8 cellular contexts compared by ENCODE assay signal in genomic region chr2:27078267-27079194, GRCh38. TPM values are rescaled to one million over a fixed set of nuclear protein-coding genes. Genes with fewer than 3 reads are reported as not detected.
DNase-seq lines count a peak whose midpoint lies in the region; ATAC-seq and TF ChIP-seq lines count a peak whose summit lies in the region.

Gene EMILIN1, plus strand, starts transcription at chr2:27078615. Its CDS starts 451 bp downstream, at chr2:27079066.

- no peaks in the 10 kb centered on the region for H3K9me3 ChIP-seq in lung (ENCODE audit: control insufficient read depth in 2 of 2, insufficient read depth in 1 of 2, low read length in 1 of 2)
- H3K9me3 ChIP-seq in thoracic aorta = no peaks in the 10 kb centered on the region

- H3K4me1 ChIP-seq in lung (ENCODE audit: control insufficient read depth in 2 of 2, insufficient read depth in 2 of 2, low read length in 2 of 2) = peaks cover 0 to 22% of the 10 kb centered on the region in 2 donors
- peaks cover 40 to 74% of the 10 kb centered on the region in 2 donors for H3K4me1 ChIP-seq in thoracic aorta (ENCODE audit: control insufficient read depth in 1 of 2, low read depth in 2 of 2)

- TF ChIP-seq CTCF in lung (IDR thresholded peaks at IDR 0.05; ENCODE audit: control extremely low read depth, extremely low read depth) (no peak), thoracic aorta (IDR thresholded peaks at IDR 0.05) (no peak)

- ATAC-seq in lung (ENCODE audit: insufficient read depth, low FRiP score) (no peak), thoracic aorta (ENCODE audit: insufficient number of reproducible peaks, low FRiP score, low read depth) (peak; percentile 76), HG03342 (IDR thresholded peaks at IDR 0.05; ENCODE audit: unreplicated experiment) (no peak)

- 37 to 45% methylated on average over 32 to 41 of the region's 41 CpGs for WGBS in lung, 2 donors

- H3K27ac ChIP-seq in lung (ENCODE audit: low read depth in 1 of 2, low read length in 1 of 2) = peak within 1 kb of the TSS; percentile 68 to 70
- peak within 1 kb of the TSS; percentile 87 to 98 for H3K27ac ChIP-seq in thoracic aorta

- H3K4me3 ChIP-seq in lung (peak within 1 kb of the TSS; percentile 41), thoracic aorta (peak within 1 kb of the TSS; percentile 77)

- peak; percentile 32 for DNase-seq in NCI-H2227 treated with DMSO at 0.1 percent for 48 hours (lab: John Stamatoyannopoulos, UW)
- peak; percentile 97 for DNase-seq in dedifferentiated amniotic fluid mesenchymal stem cell (ENCODE audit: extremely low spot score)
- DNase-seq in lung (ENCODE audit: low spot score) = peak; percentile 66
- DNase-seq in thoracic aorta (ENCODE audit: low spot score) = peak; percentile 81
- no peak for DNase-seq in LoVo (ENCODE audit: low spot score)
- no peak for DNase-seq in NCI-H1092 treated with DMSO at 0.1 percent for 48 hours (lab: John Stamatoyannopoulos, UW)
- no peak for DNase-seq in activated T-cell treated with anti-CD3 and anti-CD28 coated beads, Interleukin-2, amount 50 U/mL, for 1 hour

- H3K27me3 ChIP-seq in lung (ENCODE audit: control insufficient read depth, insufficient read depth) (no peaks in the 10 kb centered on the region), thoracic aorta (replicated peaks; ENCODE audit: insufficient read depth) (no peaks in the 10 kb centered on the region)

- H3K36me3 ChIP-seq in lung (ENCODE audit: control insufficient read depth in 2 of 2, insufficient read depth in 2 of 2, low read length in 2 of 2) (no peaks in the 10 kb centered on the region), thoracic aorta (peaks cover 14% of the 10 kb centered on the region)

RNA-seq across cellular contexts. Expression of gene EMILIN1, which starts in this region (rescaled TPM):
- 100 to 1,000 TPM in 1 of 2 donors, 10 to 100 TPM in 1; 88.4 to 163 TPM for total RNA-seq in lung
- 10 to 100 TPM; 74.1 to 98.6 TPM for polyA plus RNA-seq in lung
- 100 to 1,000 TPM; 231 to 309 TPM for total RNA-seq in thoracic aorta

Comparison
In these comparisons a context has a peak if more than half of its experiments do, and no peak if none do; other contexts are left out.
1. DNase-seq: peak in NCI-H2227 treated with DMSO at 0.1 percent for 48 hours (single experiment), dedifferentiated amniotic fluid mesenchymal stem cell (single experiment), lung (single experiment) and thoracic aorta (single experiment); none in LoVo (single experiment), NCI-H1092 treated with DMSO at 0.1 percent for 48 hours (single experiment) and activated T-cell treated with anti-CD3 and anti-CD28 coated beads, Interleukin-2, amount 50 U/mL, for 1 hour (single experiment).